In genomic region chrX:71627588-71628404, GRCh38 we compare ENCODE assay signal across 30 cellular contexts. TPM values are rescaled to one million over a fixed set of nuclear protein-coding genes. Genes with fewer than 3 reads are reported as not detected.
A peak's percentile ranks its signal among the peaks of the same experiment; 100 is the strongest.
DNase-seq lines count a peak whose midpoint lies in the region; ATAC-seq, FAIRE-seq and TF ChIP-seq lines count a peak whose summit lies in the region.
"Had no signal": no experiment of that assay in that cellular context is flagged by ENCODE, and none has a peak within 500 bp of the region (broad histone marks: within the 10 kb centered on the region; RNA-seq: fewer than 3 reads in every experiment).

No MANE protein-coding gene starts in this region.

- TF ChIP-seq CTCF in HepG2 (CRISPR knock-in tag; IDR thresholded peaks at IDR 0.05) (no peak), right lobe of liver (IDR thresholded peaks at IDR 0.05) (no peak)

- H3K79me2 ChIP-seq in HepG2 (ENCODE audit: insufficient read depth, low read length): no peaks in the 10 kb centered on the region

- peaks cover 35 to 45% of the 10 kb centered on the region in 2 donors for H3K4me1 Mint-ChIP-seq in stimulated activated naive B cell treated with anti-CD40 and anti-IgM and Interleukin-4, amounts not matched to agents 10 μg/mL and 1 μg/mL and 100 μg/mL, for 72 hours
- H3K4me1 Mint-ChIP-seq in activated naive CD8-positive, alpha-beta T cell treated with anti-CD3 and anti-CD28 coated beads for 36 hours: peaks cover 22% of the 10 kb centered on the region

- no peak overlapping the region for H3K4me3 Mint-ChIP-seq in stimulated activated naive B cell treated with anti-CD40 and anti-IgM and Interleukin-4, amounts not matched to agents 10 μg/mL and 1 μg/mL and 100 μg/mL, for 72 hours
- H3K4me3 Mint-ChIP-seq in activated naive CD8-positive, alpha-beta T cell treated with anti-CD3 and anti-CD28 coated beads for 36 hours: no peak overlapping the region

- H3K36me3 ChIP-seq in HepG2 (replicated peaks in 1 of 2; ENCODE audit: control insufficient read depth in 1 of 2, insufficient read depth in 2 of 2, low read length in 2 of 2) (no peaks in the 10 kb centered on the region), right lobe of liver (no peaks in the 10 kb centered on the region)
- H3K36me3 ChIP-seq: Peyer's patch, SJSA1 had no signal

- H3K27ac ChIP-seq in HepG2 (ENCODE audit: extremely low read length, insufficient read depth, low read length) (peak overlapping the region; percentile 22), right lobe of liver (no peak overlapping the region)
- H3K27ac ChIP-seq: C4-2B, SJSA1 had no signal

- no peak overlapping the region for H2AFZ ChIP-seq in HepG2 (ENCODE audit: low read length)

- in situ Hi-C loops in HepG2 (cut with HindIII; ENCODE audit: extremely low pct_ligation_motif_present, low pct_unique_long_range_greater_than_20kb): no loop called here

- FAIRE-seq in HepG2 (lab: Jason Lieb, UNC): peak; percentile 44
- FAIRE-seq: A204.1, GM18507, HTR-8/SVneo had no signal

- no TSS peak for BruUV-seq in HepG2 (replicated peaks; lab: Mats Ljungman, UMichigan)

- DNase-seq in HepG2 (ENCODE audit: low spot score) (peak; percentile 49), right lobe of liver (no peak), RPMI8226 (peak; percentile 65), fibroblast of peridontal ligament (ENCODE audit: extremely low read depth) (peak; percentile 5), posterior vena cava (ENCODE audit: low spot score) (no peak)
- DNase-seq in stimulated activated naive B cell treated with anti-CD40 and anti-IgM and Interleukin-4, amounts not matched to agents 10 μg/mL and 1 μg/mL and 100 μg/mL, for 72 hours: no peak
- no peak for DNase-seq in activated naive CD8-positive, alpha-beta T cell treated with anti-CD3 and anti-CD28 coated beads for 36 hours
- DNase-seq: Calu3; CD8-positive, alpha-beta memory T cell; DMS153; GOT3; HCEC 1CT; Karpas-422; NCI-H1417; NCI-H1694 treated with DMSO at 0.1 percent for 48 hours; NCI-H2081 treated with DMSO at 0.1 percent for 48 hours; NCI-H2171 treated with DMSO at 0.1 percent for 48 hours; NCI-H446; NCI-H526; Peyer's patch had no signal

- peaks cover 3 to 5% of the 10 kb centered on the region in 2 donors for H3K36me3 Mint-ChIP-seq in stimulated activated naive B cell treated with anti-CD40 and anti-IgM and Interleukin-4, amounts not matched to agents 10 μg/mL and 1 μg/mL and 100 μg/mL, for 72 hours
- no peaks in the 10 kb centered on the region for H3K36me3 Mint-ChIP-seq in activated naive CD8-positive, alpha-beta T cell treated with anti-CD3 and anti-CD28 coated beads for 36 hours
- H3K36me3 Mint-ChIP-seq: CD8-positive, alpha-beta memory T cell; IgD-negative memory B cell had no signal

- H3K4me2 ChIP-seq in HepG2 (ENCODE audit: low read depth, low read length): peak overlapping the region; percentile 32

- 35% methylated on average over 11 of the region's 14 CpGs for WGBS in HepG2 (ENCODE audit: low lambda C conversion rate)
- 77% methylated on average over 13 of the region's 14 CpGs for WGBS in right lobe of liver (ENCODE audit: insufficient coverage, low coverage, low lambda C conversion rate, missing lambda C conversion rate)

- TF ChIP-seq EP300 in HepG2 (IDR thresholded peaks at IDR 0.05; ENCODE audit: low read depth in 2 of 2, low read length in 2 of 2): no peak
- TF ChIP-seq EP300 in HepG2 (CRISPR knock-in tag; IDR thresholded peaks at IDR 0.05; ENCODE audit: borderline replicate concordance): no peak

- H4K20me1 ChIP-seq in HepG2 (ENCODE audit: insufficient read depth, low read length): no peaks in the 10 kb centered on the region

- H3K4me1 ChIP-seq in HepG2 (ENCODE audit: insufficient read depth, low read length): peaks cover 69% of the 10 kb centered on the region
- H3K4me1 ChIP-seq in right lobe of liver: no peaks in the 10 kb centered on the region
- H3K4me1 ChIP-seq: SJSA1 had no signal

- peak; percentile 54 for ATAC-seq in HepG2
- no peak for ATAC-seq in right lobe of liver
- no peak for ATAC-seq in stimulated activated naive B cell treated with anti-CD40 and anti-IgM and Interleukin-4, amounts not matched to agents 10 μg/mL and 1 μg/mL and 100 μg/mL, for 72 hours (replicated peaks)
- no peak for ATAC-seq in HG03039 (IDR thresholded peaks at IDR 0.05; ENCODE audit: unreplicated experiment)

- H3K9me3 ChIP-seq in HepG2 (ENCODE audit: low read length): no peaks in the 10 kb centered on the region
- no peaks in the 10 kb centered on the region for H3K9me3 ChIP-seq in right lobe of liver
- H3K9me3 ChIP-seq: Peyer's patch, SJSA1 had no signal

- intact Hi-C loops in HepG2 (cut with micrococcal nuclease; ENCODE audit: unreplicated experiment): no loop called here
- intact Hi-C loops in right lobe of liver (cut with DNase I): no loop called here
- intact Hi-C loops in posterior vena cava (cut with DNase I): no loop called here

- no peaks in the 10 kb centered on the region for H3K27me3 Mint-ChIP-seq in stimulated activated naive B cell treated with anti-CD40 and anti-IgM and Interleukin-4, amounts not matched to agents 10 μg/mL and 1 μg/mL and 100 μg/mL, for 72 hours
- no peaks in the 10 kb centered on the region for H3K27me3 Mint-ChIP-seq in activated naive CD8-positive, alpha-beta T cell treated with anti-CD3 and anti-CD28 coated beads for 36 hours

- no peaks in the 10 kb centered on the region for H3K9me3 Mint-ChIP-seq in stimulated activated naive B cell treated with anti-CD40 and anti-IgM and Interleukin-4, amounts not matched to agents 10 μg/mL and 1 μg/mL and 100 μg/mL, for 72 hours
- H3K9me3 Mint-ChIP-seq in activated naive CD8-positive, alpha-beta T cell treated with anti-CD3 and anti-CD28 coated beads for 36 hours: no peaks in the 10 kb centered on the region
- H3K9me3 Mint-ChIP-seq: CD8-positive, alpha-beta memory T cell; IgD-negative memory B cell had no signal

- H3K4me3 ChIP-seq in HepG2 (replicated peaks in 1 of 3; ENCODE audit: insufficient read depth in 1 of 3, low read depth in 2 of 3, low read length in 3 of 3) (no peak overlapping the region), right lobe of liver (no peak overlapping the region)
- H3K4me3 ChIP-seq: Peyer's patch, SJSA1 had no signal

- H3K27ac Mint-ChIP-seq in stimulated activated naive B cell treated with anti-CD40 and anti-IgM and Interleukin-4, amounts not matched to agents 10 μg/mL and 1 μg/mL and 100 μg/mL, for 72 hours: peak overlapping the region; percentile 7
- H3K27ac Mint-ChIP-seq in activated naive CD8-positive, alpha-beta T cell treated with anti-CD3 and anti-CD28 coated beads for 36 hours: no peak overlapping the region

- no peak for TF ChIP-seq RAD21 in HepG2 (CRISPR knock-in tag; IDR thresholded peaks at IDR 0.05)

- POLR2A ChIA-PET in HepG2 (lab: Yijun Ruan, JAX): interaction anchor here (0.7 kb wide), 1 partner anchor 205 kb away, joined by 4 read pairs; no protein-coding TSS in a partner anchor

- no peak overlapping the region for H3K9ac ChIP-seq in HepG2 (ENCODE audit: insufficient read depth, low read depth, low read length)

- CTCF ChIA-PET in HepG2 (lab: Yijun Ruan, JAX; ENCODE audit: low intra/inter-chr PET ratio, low total read pairs): no interaction called here

- TF ChIP-seq POLR2A in HepG2 (IDR thresholded peaks at IDR 0.05; ENCODE audit: insufficient read depth in 1 of 2, low read depth in 2 of 2, low read length in 2 of 2) (no peak), right lobe of liver (IDR thresholded peaks at IDR 0.05) (no peak)

- H3K27me3 ChIP-seq in HepG2 (ENCODE audit: control insufficient read depth in 1 of 2, insufficient read depth in 2 of 2, low read length in 2 of 2) (no peaks in the 10 kb centered on the region), right lobe of liver (no peaks in the 10 kb centered on the region)
- H3K27me3 ChIP-seq: Peyer's patch, SJSA1 had no signal

RNA-seq across cellular contexts. Expression of gene CXCR3, which starts 9.5 kb away (rescaled TPM):
- total RNA-seq in HepG2 (2016; rRNA removed; fragmentation: Illumina TruSeq; extraction: Trizol) (0.17 and 0.18 TPM in 2 replicates), right lobe of liver (under 1 TPM in 1 of 6 experiments, not detected in 5; 0.13 TPM), posterior vena cava (under 1 TPM; 0.14 to 0.32 TPM)
- 0.18 and 0.20 TPM in 2 replicates for total RNA-seq in HepG2 (2016; cell fraction: cytosol; rRNA removed; fragmentation: Illumina TruSeq; extraction: Trizol; ENCODE audit: low read depth)
- 0.13 TPM in 1 of 2 replicates, not detected in the other for total RNA-seq in HepG2 (2016; cell fraction: insoluble cytoplasmic fraction; rRNA removed; fragmentation: Illumina TruSeq; extraction: Trizol)
- 0.10 and 0.15 TPM in 2 replicates for total RNA-seq in HepG2 (2016; cell fraction: membrane; rRNA removed; fragmentation: Illumina TruSeq; extraction: Trizol)
- 0.22 and 0.37 TPM in 2 replicates for total RNA-seq in HepG2 (2016; cell fraction: nucleus; rRNA removed; fragmentation: Illumina TruSeq; extraction: Trizol)
- polyA plus RNA-seq in HepG2 (2011; rRNA removed): not detected in 2 replicates
- not detected in 2 replicates for polyA plus RNA-seq in HepG2 (2011; cell fraction: cytosol; rRNA removed)
- 0.07 TPM in 1 of 2 replicates, not detected in the other for polyA plus RNA-seq in HepG2 (2011; cell fraction: nucleus; rRNA removed)
- polyA plus RNA-seq in HepG2 (2012): not detected in 2 replicates
- 0.08 and 0.09 TPM in 2 replicates for polyA plus RNA-seq in HepG2 (2016; cell fraction: cytosol; fragmentation: Illumina TruSeq; extraction: Trizol; ENCODE audit: low read depth)
- polyA plus RNA-seq in HepG2 (2016; cell fraction: insoluble cytoplasmic fraction; fragmentation: Illumina TruSeq; extraction: Trizol; ENCODE audit: low read depth): 0.32 TPM in 1 of 2 replicates, not detected in the other
- 0.15 and 0.27 TPM in 2 replicates for polyA plus RNA-seq in HepG2 (2016; cell fraction: membrane; fragmentation: Illumina TruSeq; extraction: Trizol; ENCODE audit: low read depth)
- polyA plus RNA-seq in HepG2 (2016; cell fraction: nucleus; fragmentation: Illumina TruSeq; extraction: Trizol; ENCODE audit: insufficient read depth, low read depth): 0.28 and 0.29 TPM in 2 replicates
- 0.30 TPM in 1 of 2 replicates, not detected in the other for polyA minus RNA-seq in HepG2 (2011; rRNA and poly(A)+ RNA removed; ENCODE audit: low replicate concordance)
- not detected in 2 replicates for polyA minus RNA-seq in HepG2 (2011; cell fraction: cytosol; rRNA and poly(A)+ RNA removed)
- not detected in 2 replicates for polyA minus RNA-seq in HepG2 (2011; cell fraction: nucleus; rRNA and poly(A)+ RNA removed)
- 10 to 100 TPM; 58.5 to 58.6 TPM for total RNA-seq in activated naive CD8-positive, alpha-beta T cell treated with anti-CD3 and anti-CD28 coated beads for 36 hours
- total RNA-seq: Calu3, G401, M059J, OCI-LY7, SJSA1 had no signal

RNA-seq across cellular contexts. Expression of gene GCNA, which starts 49.6 kb away (rescaled TPM):
- 0.17 and 0.66 TPM in 2 replicates for total RNA-seq in HepG2 (2016; rRNA removed; fragmentation: Illumina TruSeq; extraction: Trizol)
- total RNA-seq in HepG2 (2016; cell fraction: cytosol; rRNA removed; fragmentation: Illumina TruSeq; extraction: Trizol; ENCODE audit: low read depth): 0.35 and 0.51 TPM in 2 replicates
- total RNA-seq in HepG2 (2016; cell fraction: insoluble cytoplasmic fraction; rRNA removed; fragmentation: Illumina TruSeq; extraction: Trizol): 0.27 and 0.32 TPM in 2 replicates
- total RNA-seq in HepG2 (2016; cell fraction: membrane; rRNA removed; fragmentation: Illumina TruSeq; extraction: Trizol): 0.38 and 0.43 TPM in 2 replicates
- total RNA-seq in HepG2 (2016; cell fraction: nucleus; rRNA removed; fragmentation: Illumina TruSeq; extraction: Trizol): 0.62 and 0.69 TPM in 2 replicates
- 0.38 and 0.44 TPM in 2 replicates for polyA plus RNA-seq in HepG2 (2011; rRNA removed)
- 0.09 and 0.12 TPM in 2 replicates for polyA plus RNA-seq in HepG2 (2011; cell fraction: cytosol; rRNA removed)
- polyA plus RNA-seq in HepG2 (2011; cell fraction: nucleus; rRNA removed): 1.7 and 2.0 TPM in 2 replicates
- polyA plus RNA-seq in HepG2 (2012): 0.27 and 0.55 TPM in 2 replicates
- polyA plus RNA-seq in HepG2 (2016; cell fraction: cytosol; fragmentation: Illumina TruSeq; extraction: Trizol; ENCODE audit: low read depth): 0.05 and 0.11 TPM in 2 replicates
- polyA plus RNA-seq in HepG2 (2016; cell fraction: insoluble cytoplasmic fraction; fragmentation: Illumina TruSeq; extraction: Trizol; ENCODE audit: low read depth): 0.17 and 0.27 TPM in 2 replicates
- 0.17 and 0.20 TPM in 2 replicates for polyA plus RNA-seq in HepG2 (2016; cell fraction: membrane; fragmentation: Illumina TruSeq; extraction: Trizol; ENCODE audit: low read depth)
- 1.8 and 2.4 TPM in 2 replicates for polyA plus RNA-seq in HepG2 (2016; cell fraction: nucleus; fragmentation: Illumina TruSeq; extraction: Trizol; ENCODE audit: insufficient read depth, low read depth)
- polyA minus RNA-seq in HepG2 (2011; rRNA and poly(A)+ RNA removed; ENCODE audit: low replicate concordance): 0.48 and 0.96 TPM in 2 replicates
- not detected in 2 replicates for polyA minus RNA-seq in HepG2 (2011; cell fraction: cytosol; rRNA and poly(A)+ RNA removed)
- polyA minus RNA-seq in HepG2 (2011; cell fraction: nucleus; rRNA and poly(A)+ RNA removed): 0.77 and 1.1 TPM in 2 replicates
- total RNA-seq in right lobe of liver: 1 to 10 TPM in 3 of 6 experiments, under 1 TPM in 3; 0.37 to 1.7 (median 0.95) TPM
- 1 to 10 TPM; 1.3 to 1.8 TPM for total RNA-seq in posterior vena cava
- 1 to 10 TPM; 1.6 to 3.1 TPM for total RNA-seq in activated naive CD8-positive, alpha-beta T cell treated with anti-CD3 and anti-CD28 coated beads for 36 hours

Comparison
In these comparisons a context has a peak if more than half of its experiments do, and no peak if none do; other contexts are left out.
1. DNase-seq: peak in HepG2 (single experiment), RPMI8226 (single experiment) and fibroblast of peridontal ligament (single experiment); none in right lobe of liver (0 of 3), stimulated activated naive B cell treated with anti-CD40 and anti-IgM and Interleukin-4, amounts not matched to agents 10 μg/mL and 1 μg/mL and 100 μg/mL, for 72 hours (single experiment), posterior vena cava (single experiment) and activated naive CD8-positive, alpha-beta T cell treated with anti-CD3 and anti-CD28 coated beads for 36 hours (single experiment).
2. RNA of gene CXCR3, which starts 9.5 kb away (total RNA-seq): 58.5 to 58.6 TPM in activated naive CD8-positive, alpha-beta T cell treated with anti-CD3 and anti-CD28 coated beads for 36 hours; 0.14 to 0.32 TPM in posterior vena cava, 0.10 to 0.37 TPM in HepG2 and 0.13 TPM in right lobe of liver; every median in the first group is over 10 times any median in the second.